8 cellular contexts compared by ENCODE assay signal in genomic region chr12:34051486-34051885, GRCh38.
"Had no signal": no experiment of that assay in that cellular context is flagged by ENCODE, and none has a peak within 500 bp of the region (broad histone marks: within the 10 kb centered on the region; RNA-seq: fewer than 3 reads in every experiment).

No MANE protein-coding gene starts in this region.

- DNase-seq: H9, HCEC 1CT, KG1 had no signal

- H3K4me3 ChIP-seq: GM23338 had no signal

- ATAC-seq: GM23338, HepG2 had no signal

- H3K4me3 Mint-ChIP-seq: GM23338, H9, IgD-negative memory B cell had no signal

- H2AFZ ChIP-seq: GM23338 had no signal

- H3K4me2 ChIP-seq: GM23338 had no signal

- H3K4me1 Mint-ChIP-seq: GM23338, H9 had no signal

- FAIRE-seq: H1, H54, HepG2 had no signal

- H3K27ac Mint-ChIP-seq: GM23338, H9, IgD-negative memory B cell had no signal
